ENCODE assay signal across 8 cellular contexts in the genomic region with DNA sequence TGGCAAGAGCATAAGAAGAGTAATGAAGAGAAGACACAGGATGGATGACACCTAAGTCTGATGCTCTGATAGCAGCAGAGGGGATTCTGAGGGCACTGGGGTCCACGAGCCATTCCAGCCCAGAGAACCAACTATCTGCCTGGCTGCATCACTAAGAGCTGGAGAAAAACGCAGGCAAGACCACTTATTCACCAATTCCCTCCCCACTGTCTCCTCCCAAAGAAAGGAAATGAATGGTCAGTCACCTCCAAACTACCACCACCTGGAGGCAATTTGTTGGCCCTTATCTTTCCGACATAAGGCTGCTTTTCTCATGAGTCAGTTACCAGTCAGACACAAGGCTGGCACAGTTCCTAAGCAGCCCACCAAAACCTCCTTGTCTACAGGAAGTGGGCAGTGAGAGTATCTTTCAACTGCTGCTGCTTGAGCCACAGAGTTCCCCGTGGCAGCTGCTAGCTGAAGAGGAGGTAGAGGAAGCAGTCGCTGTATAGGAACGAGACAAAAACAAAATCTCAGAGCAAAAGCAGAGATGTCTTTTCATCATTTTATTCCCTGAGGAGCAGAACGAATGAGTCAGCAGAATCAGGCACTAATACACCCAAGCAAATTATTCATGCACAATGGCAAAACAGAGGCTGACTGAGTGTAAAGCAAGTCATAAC.
DNase-seq lines count a peak whose midpoint lies in the region; ATAC-seq and TF ChIP-seq lines count a peak whose summit lies in the region.

No MANE protein-coding gene starts in this region.

- H3K36me3 ChIP-seq in neural progenitor cell, result no peaks in the 10 kb centered on the region

- no peaks in the 10 kb centered on the region for H3K9me3 Mint-ChIP-seq in chondrocyte (ENCODE audit: low read depth)
- no peaks in the 10 kb centered on the region for H3K9me3 Mint-ChIP-seq in neural progenitor cell

- TF ChIP-seq CTCF in AG10803 (conservative IDR thresholded peaks at IDR 0.05; ENCODE audit: low read length), result 0 out of 2 replicates have a peak, but pooled peaks have one; percentile 8
- no peak for TF ChIP-seq CTCF in chondrocyte (IDR thresholded peaks at IDR 0.05)
- TF ChIP-seq CTCF in neural progenitor cell (IDR thresholded peaks at IDR 0.05), result no peak

- ATAC-seq in HG03460 (IDR thresholded peaks at IDR 0.05; ENCODE audit: unreplicated experiment) (peak; percentile 65), GM21515 (IDR thresholded peaks at IDR 0.05; ENCODE audit: unreplicated experiment) (no peak)
- ATAC-seq in activated CD4-positive, CD25-positive, alpha-beta regulatory T cell treated with anti-CD3 and anti-CD28 coated beads, Interleukin-2, amount 50 U/mL, for 24 hours, result peak; percentile 74 to 82

- H3K4me1 ChIP-seq in neural progenitor cell, result peaks cover 8% of the 10 kb centered on the region

- no peak overlapping the region for H3K9ac ChIP-seq in neural progenitor cell

- no peaks in the 10 kb centered on the region for H3K27me3 ChIP-seq in neural progenitor cell

- H3K27me3 Mint-ChIP-seq in chondrocyte (ENCODE audit: low read depth) (no peaks in the 10 kb centered on the region), neural progenitor cell (ENCODE audit: insufficient read depth, low read depth) (peaks cover 2% of the 10 kb centered on the region)

- H3F3A ChIP-seq in neural progenitor cell (ENCODE audit: low read depth), result no peaks in the 10 kb centered on the region

- H3K4me2 ChIP-seq in neural progenitor cell, result no peak overlapping the region

- H3K36me3 Mint-ChIP-seq in chondrocyte (ENCODE audit: low read depth), result peaks cover 18% of the 10 kb centered on the region
- H3K36me3 Mint-ChIP-seq in neural progenitor cell, result peaks cover 26% of the 10 kb centered on the region

- peaks cover 9% of the 10 kb centered on the region for H4K20me1 ChIP-seq in neural progenitor cell (ENCODE audit: low read depth)

- no peak overlapping the region for H3K4me3 Mint-ChIP-seq in chondrocyte (ENCODE audit: unreplicated experiment)
- no peak overlapping the region for H3K4me3 Mint-ChIP-seq in neural progenitor cell

- no peak overlapping the region for H3K27ac ChIP-seq in neural progenitor cell

- H3K27ac Mint-ChIP-seq in chondrocyte (ENCODE audit: unreplicated experiment) (peak overlapping the region; percentile 94), neural progenitor cell (no peak overlapping the region)

- no peak overlapping the region for H2AFZ ChIP-seq in neural progenitor cell (replicated peaks)

- H3K79me2 ChIP-seq in neural progenitor cell (ENCODE audit: low read depth), result peaks cover 2% of the 10 kb centered on the region

- H3K9me3 ChIP-seq in neural progenitor cell (ENCODE audit: low read depth), result no peaks in the 10 kb centered on the region

- peaks cover 39% of the 10 kb centered on the region for H3K4me1 Mint-ChIP-seq in chondrocyte (ENCODE audit: low read depth)
- H3K4me1 Mint-ChIP-seq in neural progenitor cell, result peaks cover 28% of the 10 kb centered on the region

- H3K4me3 ChIP-seq in AG10803 (ENCODE audit: low read length) (no peak overlapping the region), neural progenitor cell (no peak overlapping the region)

- DNase-seq in AG10803 (ENCODE audit: low read depth) (peak; percentile 98), chondrocyte (ENCODE audit: low spot score) (no peak), pulmonary artery endothelial cell (ENCODE audit: low read depth, low spot score) (peak; percentile 98), neural progenitor cell (ENCODE audit: low spot score) (no peak), NCI-H526 treated with DMSO at 0.1 percent for 48 hours (lab: John Stamatoyannopoulos, UW) (no peak)

Comparison
In these comparisons a context has a peak if more than half of its experiments do, and no peak if none do; other contexts are left out.
1. DNase-seq: peak in AG10803 (single experiment) and pulmonary artery endothelial cell (single experiment); none in chondrocyte (single experiment), neural progenitor cell (single experiment) and NCI-H526 treated with DMSO at 0.1 percent for 48 hours (single experiment).